Comparison of ENCODE assay signal across 19 cellular contexts in genomic region chr3:180910823-180911222, GRCh38. TPM values are rescaled to one million over a fixed set of nuclear protein-coding genes. Genes with fewer than 3 reads are reported as not detected.
DNase-seq lines count a peak whose midpoint lies in the region; ATAC-seq and TF ChIP-seq lines count a peak whose summit lies in the region.
"Had no signal": no experiment of that assay in that cellular context is flagged by ENCODE, and none has a peak within 500 bp of the region (broad histone marks: within the 10 kb centered on the region; RNA-seq: fewer than 3 reads in every experiment).

No MANE protein-coding gene starts in this region.

- TF ChIP-seq CTCF in activated CD8-positive, alpha-beta T cell treated with anti-CD3 and anti-CD28 coated beads for 36 hours (IDR thresholded peaks at IDR 0.05): no peak
- TF ChIP-seq CTCF in neural crest cell (conservative IDR thresholded peaks at IDR 0.05) (no peak), mesothelial cell of epicardium (IDR thresholded peaks at IDR 0.05; ENCODE audit: unreplicated experiment) (no peak)

- H3K4me1 ChIP-seq in CD8-positive, alpha-beta memory T cell (ENCODE audit: insufficient read depth, low read length): peaks cover 27% of the 10 kb centered on the region

- no peak for ATAC-seq in activated CD8-positive, alpha-beta T cell treated with anti-CD3 and anti-CD28 coated beads for 36 hours
- no peak for ATAC-seq in activated CD8-positive, alpha-beta T cell treated with anti-CD3 and anti-CD28 coated beads, Interleukin-2, amount 10 ng/mL, durations not matched to agents 7 days and 5 days
- no peak for ATAC-seq in activated naive CD8-positive, alpha-beta T cell treated with anti-CD3 and anti-CD28 coated beads, Interleukin-2, amount 50 U/mL, for 24 hours
- ATAC-seq: right cardiac atrium had no signal

- no peaks in the 10 kb centered on the region for H3K27me3 Mint-ChIP-seq in activated CD8-positive, alpha-beta T cell treated with anti-CD3 and anti-CD28 coated beads for 36 hours
- H3K27me3 Mint-ChIP-seq in activated CD8-positive, alpha-beta T cell treated with anti-CD3 and anti-CD28 coated beads, Interleukin-2, amount 10 ng/mL, durations not matched to agents 7 days and 5 days (ENCODE audit: low read depth): no peaks in the 10 kb centered on the region
- H3K27me3 Mint-ChIP-seq in CD8-positive, alpha-beta memory T cell: peaks cover 0 to 4% of the 10 kb centered on the region in 2 donors
- H3K27me3 Mint-ChIP-seq in activated naive CD8-positive, alpha-beta T cell treated with anti-CD3 and anti-CD28 coated beads, Interleukin-2, amount 50 U/mL, for 24 hours: no peaks in the 10 kb centered on the region
- peaks cover 4% of the 10 kb centered on the region for H3K27me3 Mint-ChIP-seq in neural crest cell (ENCODE audit: low read depth)
- no peaks in the 10 kb centered on the region for H3K27me3 Mint-ChIP-seq in mesothelial cell of epicardium (ENCODE audit: low read depth)

- CTCF ChIA-PET in activated CD8-positive, alpha-beta T cell treated with anti-CD3 and anti-CD28 coated beads for 36 hours (lab: Charles Lee): no interaction called here
- CTCF ChIA-PET in activated CD8-positive, alpha-beta T cell treated with anti-CD3 and anti-CD28 coated beads, Interleukin-2, amount 10 ng/mL, durations not matched to agents 7 days and 5 days (lab: Charles Lee): no interaction called here
- CTCF ChIA-PET in CD8-positive, alpha-beta memory T cell (lab: Charles Lee): no interaction called here

- peaks cover 32% of the 10 kb centered on the region for H3K4me1 Mint-ChIP-seq in activated CD8-positive, alpha-beta T cell treated with anti-CD3 and anti-CD28 coated beads for 36 hours (ENCODE audit: low read depth)
- peaks cover 34% of the 10 kb centered on the region for H3K4me1 Mint-ChIP-seq in activated CD8-positive, alpha-beta T cell treated with anti-CD3 and anti-CD28 coated beads, Interleukin-2, amount 10 ng/mL, durations not matched to agents 7 days and 5 days (ENCODE audit: low read depth)
- peaks cover 49 to 59% (median 57%) of the 10 kb centered on the region in 3 donors for H3K4me1 Mint-ChIP-seq in CD8-positive, alpha-beta memory T cell
- peaks cover 52% of the 10 kb centered on the region for H3K4me1 Mint-ChIP-seq in activated naive CD8-positive, alpha-beta T cell treated with anti-CD3 and anti-CD28 coated beads, Interleukin-2, amount 50 U/mL, for 24 hours
- H3K4me1 Mint-ChIP-seq in neural crest cell (peaks cover 36% of the 10 kb centered on the region), mesothelial cell of epicardium (peaks cover 30% of the 10 kb centered on the region)

- H3K4me3 ChIP-seq in CD8-positive, alpha-beta memory T cell (ENCODE audit: low read length): no peak overlapping the region
- no peak overlapping the region for H3K4me3 ChIP-seq in H7 (ENCODE audit: insufficient read depth, low read depth, low read length)
- H3K4me3 ChIP-seq: breast epithelium had no signal

- H3K27ac ChIP-seq in CD8-positive, alpha-beta memory T cell (ENCODE audit: low read depth, low read length): no peak overlapping the region
- H3K27ac ChIP-seq: parathyroid adenoma had no signal

- peak overlapping the region; percentile 27 for H3K4me3 Mint-ChIP-seq in activated CD8-positive, alpha-beta T cell treated with anti-CD3 and anti-CD28 coated beads for 36 hours
- H3K4me3 Mint-ChIP-seq in activated CD8-positive, alpha-beta T cell treated with anti-CD3 and anti-CD28 coated beads, Interleukin-2, amount 10 ng/mL, durations not matched to agents 7 days and 5 days: no peak overlapping the region
- H3K4me3 Mint-ChIP-seq in CD8-positive, alpha-beta memory T cell: peak overlapping the region; percentile 18 to 95 (median 37)
- no peak overlapping the region for H3K4me3 Mint-ChIP-seq in activated naive CD8-positive, alpha-beta T cell treated with anti-CD3 and anti-CD28 coated beads, Interleukin-2, amount 50 U/mL, for 24 hours
- H3K4me3 Mint-ChIP-seq in neural crest cell (peak overlapping the region; percentile 68), mesothelial cell of epicardium (no peak overlapping the region)

- peak overlapping the region; percentile 93 for H3K27ac Mint-ChIP-seq in activated CD8-positive, alpha-beta T cell treated with anti-CD3 and anti-CD28 coated beads for 36 hours
- H3K27ac Mint-ChIP-seq in activated CD8-positive, alpha-beta T cell treated with anti-CD3 and anti-CD28 coated beads, Interleukin-2, amount 10 ng/mL, durations not matched to agents 7 days and 5 days: no peak overlapping the region
- peak overlapping the region; percentile 40 to 99 (median 80) for H3K27ac Mint-ChIP-seq in CD8-positive, alpha-beta memory T cell
- H3K27ac Mint-ChIP-seq in activated naive CD8-positive, alpha-beta T cell treated with anti-CD3 and anti-CD28 coated beads, Interleukin-2, amount 50 U/mL, for 24 hours: peak overlapping the region; percentile 18
- H3K27ac Mint-ChIP-seq in neural crest cell (ENCODE audit: unreplicated experiment) (no peak overlapping the region), mesothelial cell of epicardium (no peak overlapping the region)

- POLR2A ChIA-PET in activated CD8-positive, alpha-beta T cell treated with anti-CD3 and anti-CD28 coated beads for 36 hours (lab: Charles Lee): interaction anchor here (0.6 kb wide), 1 partner anchor 18 kb away, joined by 3 read pairs; no protein-coding TSS in a partner anchor
- POLR2A ChIA-PET in activated CD8-positive, alpha-beta T cell treated with anti-CD3 and anti-CD28 coated beads, Interleukin-2, amount 10 ng/mL, durations not matched to agents 7 days and 5 days (lab: Charles Lee): interaction anchor here (1.4 kb wide), 1 partner anchor 1348 kb away, joined by 3 read pairs; the partner anchor contains the start of gene ACTL6A
- POLR2A ChIA-PET in CD8-positive, alpha-beta memory T cell (lab: Charles Lee): no interaction called here

- intact Hi-C loops in activated CD8-positive, alpha-beta T cell treated with anti-CD3 and anti-CD28 coated beads for 36 hours (cut with micrococcal nuclease): no loop called here

- H3K27me3 ChIP-seq in CD8-positive, alpha-beta memory T cell (ENCODE audit: insufficient read depth, low read length, poor library complexity, severe bottlenecking): no peaks in the 10 kb centered on the region
- no peaks in the 10 kb centered on the region for H3K27me3 ChIP-seq in H7 (ENCODE audit: control insufficient read depth, insufficient read depth, low read length)
- H3K27me3 ChIP-seq: breast epithelium had no signal

- H3K9me3 Mint-ChIP-seq in activated CD8-positive, alpha-beta T cell treated with anti-CD3 and anti-CD28 coated beads for 36 hours: peaks cover 2% of the 10 kb centered on the region
- H3K9me3 Mint-ChIP-seq in activated CD8-positive, alpha-beta T cell treated with anti-CD3 and anti-CD28 coated beads, Interleukin-2, amount 10 ng/mL, durations not matched to agents 7 days and 5 days (ENCODE audit: insufficient read depth): peaks cover 3% of the 10 kb centered on the region
- H3K9me3 Mint-ChIP-seq in CD8-positive, alpha-beta memory T cell: peaks cover 0 to 5% (median 2%) of the 10 kb centered on the region in 5 donors
- H3K9me3 Mint-ChIP-seq in activated naive CD8-positive, alpha-beta T cell treated with anti-CD3 and anti-CD28 coated beads, Interleukin-2, amount 50 U/mL, for 24 hours: peaks cover 4% of the 10 kb centered on the region
- peaks cover 2% of the 10 kb centered on the region for H3K9me3 Mint-ChIP-seq in neural crest cell
- peaks cover 3% of the 10 kb centered on the region for H3K9me3 Mint-ChIP-seq in mesothelial cell of epicardium

- no peaks in the 10 kb centered on the region for H3K36me3 ChIP-seq in CD8-positive, alpha-beta memory T cell (ENCODE audit: insufficient read depth, low read length)
- peaks cover 3% of the 10 kb centered on the region for H3K36me3 ChIP-seq in H7 (replicated peaks; ENCODE audit: control insufficient read depth, insufficient read depth, low read length)
- H3K36me3 ChIP-seq: breast epithelium had no signal

- no peaks in the 10 kb centered on the region for H3K9me3 ChIP-seq in CD8-positive, alpha-beta memory T cell (ENCODE audit: low read length)
- H3K9me3 ChIP-seq: breast epithelium had no signal

- peaks cover 23% of the 10 kb centered on the region for H3K36me3 Mint-ChIP-seq in activated CD8-positive, alpha-beta T cell treated with anti-CD3 and anti-CD28 coated beads for 36 hours (ENCODE audit: low read depth)
- H3K36me3 Mint-ChIP-seq in activated CD8-positive, alpha-beta T cell treated with anti-CD3 and anti-CD28 coated beads, Interleukin-2, amount 10 ng/mL, durations not matched to agents 7 days and 5 days (ENCODE audit: low read depth): peaks cover 18% of the 10 kb centered on the region
- peaks cover 1 to 20% (median 4%) of the 10 kb centered on the region in 3 donors for H3K36me3 Mint-ChIP-seq in CD8-positive, alpha-beta memory T cell
- peaks cover 23% of the 10 kb centered on the region for H3K36me3 Mint-ChIP-seq in activated naive CD8-positive, alpha-beta T cell treated with anti-CD3 and anti-CD28 coated beads, Interleukin-2, amount 50 U/mL, for 24 hours (ENCODE audit: low read depth)
- peaks cover 3% of the 10 kb centered on the region for H3K36me3 Mint-ChIP-seq in neural crest cell (ENCODE audit: low read depth)
- H3K36me3 Mint-ChIP-seq in mesothelial cell of epicardium: no peaks in the 10 kb centered on the region

- no peak for DNase-seq in activated CD8-positive, alpha-beta T cell treated with anti-CD3 and anti-CD28 coated beads for 36 hours
- DNase-seq in activated CD8-positive, alpha-beta T cell treated with anti-CD3 and anti-CD28 coated beads, Interleukin-2, amount 10 ng/mL, durations not matched to agents 7 days and 5 days: no peak
- no peak for DNase-seq in CD8-positive, alpha-beta memory T cell
- no peak for DNase-seq in activated naive CD8-positive, alpha-beta T cell treated with anti-CD3 and anti-CD28 coated beads, Interleukin-2, amount 50 U/mL, for 24 hours
- DNase-seq in neural crest cell (ENCODE audit: low read depth, low spot score) (no peak), mesothelial cell of epicardium (ENCODE audit: low spot score in 2 of 2, unreplicated experiment in 2 of 2) (no peak), NCI-H748 (lab: John Stamatoyannopoulos, UW; ENCODE audit: unreplicated experiment) (no peak), H7 (no peak)
- DNase-seq: cortex of kidney, GOT3, mammary epithelial cell, NCI-H1092, NCI-H2029, NCI-H345, OCI-M1, right cardiac atrium, Right ventricle myocardium superior had no signal

RNA-seq across cellular contexts. Expression of gene FXR1, which starts 1.6 kb away (rescaled TPM):
- total RNA-seq in activated CD8-positive, alpha-beta T cell treated with anti-CD3 and anti-CD28 coated beads for 36 hours: 100 to 1,000 TPM; 169 to 174 TPM
- 100 to 1,000 TPM; 120 to 134 TPM for total RNA-seq in activated CD8-positive, alpha-beta T cell treated with anti-CD3 and anti-CD28 coated beads, Interleukin-2, amount 10 ng/mL, durations not matched to agents 7 days and 5 days
- 100 to 1,000 TPM; 135 to 141 TPM for total RNA-seq in CD8-positive, alpha-beta memory T cell
- polyA plus RNA-seq in CD8-positive, alpha-beta memory T cell: 49.3 TPM
- total RNA-seq in neural crest cell (190 and 206 TPM in 2 replicates), mesothelial cell of epicardium (208 to 216 TPM (median 211 TPM) in 3 replicates)
- 151 and 201 TPM in 2 replicates for total RNA-seq in H7 (2014; rRNA removed; shearing (Covaris generic))

Comparison
In these comparisons a context has a peak if more than half of its experiments do, and no peak if none do; other contexts are left out.
1. H3K27ac Mint-ChIP-seq: peak in activated CD8-positive, alpha-beta T cell treated with anti-CD3 and anti-CD28 coated beads for 36 hours (single experiment), CD8-positive, alpha-beta memory T cell (8 of 8) and activated naive CD8-positive, alpha-beta T cell treated with anti-CD3 and anti-CD28 coated beads, Interleukin-2, amount 50 U/mL, for 24 hours (single experiment); none in activated CD8-positive, alpha-beta T cell treated with anti-CD3 and anti-CD28 coated beads, Interleukin-2, amount 10 ng/mL, durations not matched to agents 7 days and 5 days (single experiment), neural crest cell (single experiment) and mesothelial cell of epicardium (single experiment).
2. H3K4me3 Mint-ChIP-seq: peak in activated CD8-positive, alpha-beta T cell treated with anti-CD3 and anti-CD28 coated beads for 36 hours (single experiment), CD8-positive, alpha-beta memory T cell (7 of 7) and neural crest cell (single experiment); none in activated CD8-positive, alpha-beta T cell treated with anti-CD3 and anti-CD28 coated beads, Interleukin-2, amount 10 ng/mL, durations not matched to agents 7 days and 5 days (single experiment), activated naive CD8-positive, alpha-beta T cell treated with anti-CD3 and anti-CD28 coated beads, Interleukin-2, amount 50 U/mL, for 24 hours (single experiment) and mesothelial cell of epicardium (single experiment).